Comparison of ENCODE assay signal across 17 cellular contexts in the genomic region with DNA sequence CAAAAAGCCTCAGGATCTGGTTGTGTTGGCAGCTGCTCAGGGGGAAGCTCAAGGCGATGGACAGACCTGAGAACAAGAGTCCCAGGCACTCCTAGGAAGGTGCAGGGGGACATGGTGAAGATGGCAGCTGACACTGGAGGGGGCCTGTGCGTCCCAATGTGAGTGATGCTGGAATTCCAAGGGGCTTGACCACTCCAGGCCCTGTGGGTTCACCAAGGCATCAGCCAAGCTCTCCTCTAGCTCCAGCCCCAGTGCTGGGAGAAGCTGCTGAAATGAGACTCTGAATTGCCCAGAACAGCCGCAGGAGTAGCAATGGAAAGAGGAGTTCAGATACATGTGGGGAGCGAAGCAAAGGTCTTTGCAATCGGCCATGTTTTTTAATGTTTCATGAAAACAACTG.
"Had no signal": no experiment of that assay in that cellular context is flagged by ENCODE, and none has a peak within 500 bp of the region (broad histone marks: within the 10 kb centered on the region; RNA-seq: fewer than 3 reads in every experiment).

No MANE protein-coding gene starts in this region.

- H3K27me3 ChIP-seq: spleen, suprapubic skin had no signal

- H3K4me1 ChIP-seq: suprapubic skin had no signal

- DNase-seq: activated CD4-positive, alpha-beta T cell treated with anti-CD3 and anti-CD28 coated beads for 4 hours; activated naive CD8-positive, alpha-beta T cell treated with anti-CD3 and anti-CD28 coated beads for 36 hours; anterior cingulate cortex; dermis blood vessel endothelial cell; endodermal cell; left cardiac atrium; lower lobe of right lung; nephron progenitor cell; spleen; stimulated activated CD4-positive, alpha-beta T cell treated with anti-CD3 and anti-CD28 coated beads, Interleukin-1b, Interleukin-23, amount 100 ng/mL, for 48 hours; stimulated activated naive B cell treated with anti-CD40 and anti-IgM and Interleukin-4, amounts not matched to agents 10 μg/mL and 1 μg/mL and 100 μg/mL, for 72 hours; T-helper 1 cell had no signal

- ATAC-seq: left cardiac atrium; lower lobe of right lung; sciatic nerve; stimulated activated naive B cell treated with anti-CD40 and anti-IgM and Interleukin-4, amounts not matched to agents 10 μg/mL and 1 μg/mL and 100 μg/mL, for 72 hours had no signal

- H3K9me3 Mint-ChIP-seq: activated naive CD8-positive, alpha-beta T cell treated with anti-CD3 and anti-CD28 coated beads for 36 hours; activated T-helper 2 cell treated with anti-CD3 and anti-CD28 coated beads, Interferon-gamma antibody, Interleukin-2, Interleukin-4, amounts not matched to agents 10 μg/mL and 5 μg/mL and 100 μg/mL, durations not matched to agents 14 hours and 24 hours and 36 hours; nephron progenitor cell; stimulated activated naive B cell treated with anti-CD40 and anti-IgM and Interleukin-4, amounts not matched to agents 10 μg/mL and 1 μg/mL and 100 μg/mL, for 72 hours; type B pancreatic cell had no signal

- H3K27me3 Mint-ChIP-seq: activated naive CD8-positive, alpha-beta T cell treated with anti-CD3 and anti-CD28 coated beads for 36 hours; stimulated activated naive B cell treated with anti-CD40 and anti-IgM and Interleukin-4, amounts not matched to agents 10 μg/mL and 1 μg/mL and 100 μg/mL, for 72 hours; type B pancreatic cell had no signal

- H3K4me1 Mint-ChIP-seq: endodermal cell had no signal

- H3K4me3 ChIP-seq: lower lobe of right lung, SK-N-MC, spleen, suprapubic skin had no signal

- H3K9me3 ChIP-seq: lower lobe of right lung, spleen, suprapubic skin had no signal

- H3K36me3 Mint-ChIP-seq: type B pancreatic cell had no signal

- H3K27ac Mint-ChIP-seq: activated naive CD8-positive, alpha-beta T cell treated with anti-CD3 and anti-CD28 coated beads for 36 hours; activated T-helper 2 cell treated with anti-CD3 and anti-CD28 coated beads, Interferon-gamma antibody, Interleukin-2, Interleukin-4, amounts not matched to agents 10 μg/mL and 5 μg/mL and 100 μg/mL, durations not matched to agents 14 hours and 24 hours and 36 hours; endodermal cell; stimulated activated naive B cell treated with anti-CD40 and anti-IgM and Interleukin-4, amounts not matched to agents 10 μg/mL and 1 μg/mL and 100 μg/mL, for 72 hours; type B pancreatic cell had no signal

- H3K4me3 Mint-ChIP-seq: activated naive CD8-positive, alpha-beta T cell treated with anti-CD3 and anti-CD28 coated beads for 36 hours; endodermal cell; nephron progenitor cell; stimulated activated naive B cell treated with anti-CD40 and anti-IgM and Interleukin-4, amounts not matched to agents 10 μg/mL and 1 μg/mL and 100 μg/mL, for 72 hours; type B pancreatic cell had no signal

- H3K27ac ChIP-seq: lower lobe of right lung, SK-N-MC, spleen, suprapubic skin had no signal
